In genomic region chr7:96402913-96403312, GRCh38 we compare ENCODE assay signal across 25 cellular contexts.
DNase-seq lines count a peak whose midpoint lies in the region; ATAC-seq, FAIRE-seq and TF ChIP-seq lines count a peak whose summit lies in the region.
"Had no signal": no experiment of that assay in that cellular context is flagged by ENCODE, and none has a peak within 500 bp of the region (broad histone marks: within the 10 kb centered on the region; RNA-seq: fewer than 3 reads in every experiment).

No MANE protein-coding gene starts in this region.

- H3K4me1 ChIP-seq in HEK293 (ENCODE audit: control insufficient read depth, insufficient read depth, low read length) (no peaks in the 10 kb centered on the region), HepG2 (ENCODE audit: insufficient read depth, low read length) (peaks cover 17% of the 10 kb centered on the region), right lobe of liver (peaks cover 0 to 19% (median 6%) of the 10 kb centered on the region in 4 donors)
- no peaks in the 10 kb centered on the region for H3K4me1 ChIP-seq in CD8-positive, alpha-beta memory T cell (ENCODE audit: insufficient read depth, low read length)
- H3K4me1 ChIP-seq: A549; BLaER1 treated with 17β-estradiol and CSF1 and Interleukin-3, amounts not matched to agents 10 nM and 100 nM had no signal

- CTCF ChIA-PET in HEK293 (lab: Yijun Ruan, JAX) (no interaction called here), HepG2 (lab: Yijun Ruan, JAX; ENCODE audit: low intra/inter-chr PET ratio, low total read pairs) (no interaction called here)
- CTCF ChIA-PET in CD8-positive, alpha-beta memory T cell (lab: Charles Lee): no interaction called here

- H3K4me2 ChIP-seq in HepG2 (ENCODE audit: low read depth, low read length): no peak overlapping the region
- H3K4me2 ChIP-seq: A549; BLaER1 treated with 17β-estradiol and CSF1 and Interleukin-3, amounts not matched to agents 10 nM and 100 nM had no signal

- POLR2A ChIA-PET in HEK293 (lab: Yijun Ruan, JAX) (no interaction called here), HepG2 (lab: Yijun Ruan, JAX) (no interaction called here)
- POLR2A ChIA-PET in CD8-positive, alpha-beta memory T cell (lab: Charles Lee): no interaction called here

- no peaks in the 10 kb centered on the region for H3K79me2 ChIP-seq in HepG2 (ENCODE audit: insufficient read depth, low read length)

- peaks cover 5 to 33% of the 10 kb centered on the region in 2 donors for H3K27me3 Mint-ChIP-seq in CD8-positive, alpha-beta memory T cell

- WGBS in HepG2 (ENCODE audit: low lambda C conversion rate): 38% methylated on average over 1 of the region's 1 CpG
- 78% methylated on average over 1 of the region's 1 CpG for WGBS in right lobe of liver (ENCODE audit: insufficient coverage, low coverage, low lambda C conversion rate, missing lambda C conversion rate)

- no peak overlapping the region for H3K9ac ChIP-seq in HepG2 (ENCODE audit: insufficient read depth, low read depth, low read length)
- H3K9ac ChIP-seq: BLaER1 treated with 17β-estradiol and CSF1 and Interleukin-3, amounts not matched to agents 10 nM and 100 nM had no signal

- H4K20me1 ChIP-seq in HepG2 (ENCODE audit: insufficient read depth, low read length): no peaks in the 10 kb centered on the region
- H4K20me1 ChIP-seq: BLaER1 treated with 17β-estradiol and CSF1 and Interleukin-3, amounts not matched to agents 10 nM and 100 nM had no signal

- H3K9me3 Mint-ChIP-seq in CD8-positive, alpha-beta memory T cell: no peaks in the 10 kb centered on the region
- H3K9me3 Mint-ChIP-seq: CD4-positive, alpha-beta T cell; CD8-positive, alpha-beta T cell had no signal

- H3K9me3 ChIP-seq in HEK293 (ENCODE audit: control insufficient read depth, insufficient read depth, low read depth, low read length) (no peaks in the 10 kb centered on the region), HepG2 (ENCODE audit: low read length) (0 out of 2 replicates have a peak, but pooled peaks cover 4% of the 10 kb centered on the region), right lobe of liver (no peaks in the 10 kb centered on the region)
- no peaks in the 10 kb centered on the region for H3K9me3 ChIP-seq in CD8-positive, alpha-beta memory T cell (ENCODE audit: low read length)
- H3K9me3 ChIP-seq: A549 had no signal

- TF ChIP-seq RAD21 in HepG2 (CRISPR knock-in tag; IDR thresholded peaks at IDR 0.05): no peak

- no peak overlapping the region for H3K27ac ChIP-seq in HEK293 (ENCODE audit: extremely low read depth, low read depth, low read length)
- no peak overlapping the region for H3K27ac ChIP-seq in HepG2 (ENCODE audit: extremely low read length, insufficient read depth, low read length)
- H3K27ac ChIP-seq in right lobe of liver: no peak overlapping the region
- H3K27ac ChIP-seq in CD8-positive, alpha-beta memory T cell (ENCODE audit: low read depth, low read length): no peak overlapping the region
- H3K27ac ChIP-seq: 22Rv1; A549; BLaER1 treated with 17β-estradiol and CSF1 and Interleukin-3, amounts not matched to agents 10 nM and 100 nM; C4-2B had no signal

- H3K27me3 ChIP-seq in HepG2 (ENCODE audit: control insufficient read depth in 1 of 2, insufficient read depth in 2 of 2, low read length in 2 of 2) (no peaks in the 10 kb centered on the region), right lobe of liver (no peaks in the 10 kb centered on the region)
- H3K27me3 ChIP-seq in CD8-positive, alpha-beta memory T cell (ENCODE audit: insufficient read depth, low read length, poor library complexity, severe bottlenecking): no peaks in the 10 kb centered on the region
- H3K27me3 ChIP-seq: BLaER1 treated with 17β-estradiol and CSF1 and Interleukin-3, amounts not matched to agents 10 nM and 100 nM had no signal

- no peak for DNase-seq in HepG2 (ENCODE audit: low spot score)
- DNase-seq in right lobe of liver: no peak
- no peak for DNase-seq in OCI-M2 (lab: John Stamatoyannopoulos, UW; ENCODE audit: unreplicated experiment)
- DNase-seq in NCI-H146 (lab: John Stamatoyannopoulos, UW): no peak
- no peak for DNase-seq in CD8-positive, alpha-beta memory T cell
- DNase-seq: AML-193; CD4-positive, alpha-beta T cell; CD8-positive, alpha-beta T cell; COR-L47; DMS 273 treated with DMSO at 0.1 percent for 48 hours; DMS153; DMS53; DMS79; DND-41; EL; GDM1 had no signal

- TF ChIP-seq EP300 in HepG2 (IDR thresholded peaks at IDR 0.05; ENCODE audit: low read depth in 2 of 2, low read length in 2 of 2) (no peak), HepG2 (CRISPR knock-in tag; IDR thresholded peaks at IDR 0.05; ENCODE audit: borderline replicate concordance) (no peak)

- H3K4me1 Mint-ChIP-seq in CD8-positive, alpha-beta memory T cell: no peaks in the 10 kb centered on the region
- H3K4me1 Mint-ChIP-seq: B cell had no signal

- ATAC-seq in HepG2: no peak
- ATAC-seq in right lobe of liver: peak in 3 of 4 donors; percentile 44 to 67 (median 44)
- ATAC-seq: A549; CD8-positive, alpha-beta T cell; GM12878 had no signal

- H3K36me3 Mint-ChIP-seq in CD8-positive, alpha-beta memory T cell: no peaks in the 10 kb centered on the region
- H3K36me3 Mint-ChIP-seq: CD8-positive, alpha-beta T cell had no signal

- H3K4me3 ChIP-seq in HEK293 (ENCODE audit: low read depth, low read length) (no peak overlapping the region), HepG2 (replicated peaks in 1 of 3; ENCODE audit: insufficient read depth in 1 of 3, low read depth in 2 of 3, low read length in 3 of 3) (no peak overlapping the region), right lobe of liver (no peak overlapping the region)
- H3K4me3 ChIP-seq in CD8-positive, alpha-beta memory T cell (ENCODE audit: low read length): no peak overlapping the region
- H3K4me3 ChIP-seq: A549; BLaER1 treated with 17β-estradiol and CSF1 and Interleukin-3, amounts not matched to agents 10 nM and 100 nM; GM12878 had no signal

- in situ Hi-C loops in HepG2 (cut with HindIII; ENCODE audit: extremely low pct_ligation_motif_present, low pct_unique_long_range_greater_than_20kb): no loop called here

- FAIRE-seq in HepG2 (lab: Jason Lieb, UNC): no peak
- FAIRE-seq: A549, GM12878, GM12892, GM18507 had no signal

- TF ChIP-seq POLR2A in HepG2 (IDR thresholded peaks at IDR 0.05; ENCODE audit: insufficient read depth in 1 of 2, low read depth in 2 of 2, low read length in 2 of 2): no peak
- no peak for TF ChIP-seq POLR2A in right lobe of liver (IDR thresholded peaks at IDR 0.05)

- no peaks in the 10 kb centered on the region for H3K36me3 ChIP-seq in HEK293 (ENCODE audit: control insufficient read depth in 2 of 2, insufficient read depth in 1 of 2, low read length in 2 of 2)
- H3K36me3 ChIP-seq in HepG2 (replicated peaks in 1 of 2; ENCODE audit: control insufficient read depth in 1 of 2, insufficient read depth in 2 of 2, low read length in 2 of 2): no peaks in the 10 kb centered on the region
- no peaks in the 10 kb centered on the region for H3K36me3 ChIP-seq in right lobe of liver
- no peaks in the 10 kb centered on the region for H3K36me3 ChIP-seq in CD8-positive, alpha-beta memory T cell (ENCODE audit: insufficient read depth, low read length)
- H3K36me3 ChIP-seq: BLaER1 treated with 17β-estradiol and CSF1 and Interleukin-3, amounts not matched to agents 10 nM and 100 nM had no signal

- H3K4me3 Mint-ChIP-seq in CD8-positive, alpha-beta memory T cell: no peak overlapping the region
- H3K4me3 Mint-ChIP-seq: B cell; CD4-positive, alpha-beta T cell; CD8-positive, alpha-beta T cell had no signal

- no peak overlapping the region for H2AFZ ChIP-seq in HepG2 (ENCODE audit: low read length)

- intact Hi-C loops in HepG2 (cut with micrococcal nuclease; ENCODE audit: unreplicated experiment) (no loop called here), right lobe of liver (cut with DNase I) (no loop called here)

- H3K27ac Mint-ChIP-seq in CD8-positive, alpha-beta memory T cell: no peak overlapping the region
- H3K27ac Mint-ChIP-seq: B cell; CD4-positive, alpha-beta T cell; CD8-positive, alpha-beta T cell had no signal

- no TSS peak for BruUV-seq in HepG2 (replicated peaks; lab: Mats Ljungman, UMichigan)

- TF ChIP-seq CTCF in HEK293 (tag by site-specific recombination; IDR thresholded peaks at IDR 0.05) (no peak), HepG2 (CRISPR knock-in tag; IDR thresholded peaks at IDR 0.05) (no peak), right lobe of liver (IDR thresholded peaks at IDR 0.05) (no peak)

TF ChIP-seq in HEK293, 187 proteins besides CTCF, POLR2A, EP300 and RAD21:
- TF ChIP-seq ZSCAN4 (tag by site-specific recombination; IDR thresholded peaks at IDR 0.05): 0 out of 2 replicates have a peak, but pooled peaks have one; percentile 19
- no peak for TF ChIP-seq GFI1B (tag by site-specific recombination; IDR thresholded peaks at IDR 0.05)
- no peak for TF ChIP-seq ZNF621 (tag by site-specific recombination; IDR thresholded peaks at IDR 0.05)
- no peak for TF ChIP-seq ZNF169 (tag by site-specific recombination; IDR thresholded peaks at IDR 0.05)

TF ChIP-seq in HepG2, 621 proteins besides CTCF, POLR2A, EP300 and RAD21:
- TF ChIP-seq PITX1 (CRISPR knock-in tag; IDR thresholded peaks at IDR 0.05) (no peak), NCOR1 (IDR thresholded peaks at IDR 0.05; ENCODE audit: borderline replicate concordance, low read length) (peak; percentile 59; the same call in 1 of the 2 replicates), ZNF20 (CRISPR knock-in tag; IDR thresholded peaks at IDR 0.05) (no peak), HNF4A (CRISPR knock-in tag; IDR thresholded peaks at IDR 0.05) (peak; percentile 75), HNF4G (IDR thresholded peaks at IDR 0.05; ENCODE audit: borderline replicate concordance, low read depth, low read length) (peak; percentile 64), HNF4G (CRISPR knock-in tag; IDR thresholded peaks at IDR 0.05; ENCODE audit: borderline replicate concordance, low read depth) (no peak), HNRNPK (IDR thresholded peaks at IDR 0.05; ENCODE audit: low read depth, low read length, poor library complexity, severe bottlenecking) (no peak), MAFK (conservative IDR thresholded peaks at IDR 0.05 in 1 of 2, IDR thresholded peaks at IDR 0.05 in 1 of 2; ENCODE audit: low read length in 2 of 2) (no peak)
